Comparison of ENCODE assay signal across 8 cellular contexts in genomic region chr1:144932153-144932552, GRCh38.
DNase-seq lines count a peak whose midpoint lies in the region; ATAC-seq and TF ChIP-seq lines count a peak whose summit lies in the region.
"Not testable (repeated sequence)": the region's sequence is repeated elsewhere in the genome, so short reads cannot be mapped to it uniquely, and the experiment has no call there.

No MANE protein-coding gene starts in this region.

- H3K27me3 ChIP-seq in A673 (replicated peaks; ENCODE audit: insufficient read depth, low read depth, low read length, poor library complexity); GM23338 (ENCODE audit: insufficient read depth); adipocyte (replicated peaks; ENCODE audit: control insufficient read depth, insufficient read depth, low read length); neural progenitor cell: not testable (repeated sequence)

- not testable (repeated sequence) for H3K4me3 Mint-ChIP-seq in GM23338, neural progenitor cell

- H3K4me1 Mint-ChIP-seq in GM23338, neural progenitor cell: not testable (repeated sequence)

- H3K9ac ChIP-seq in adipocyte (ENCODE audit: low read length); neural progenitor cell: not testable (repeated sequence)

- H2AFZ ChIP-seq in GM23338; neural progenitor cell (replicated peaks): not testable (repeated sequence)

- H3F3A ChIP-seq in GM23338 (replicated peaks; ENCODE audit: low read depth); neural progenitor cell (ENCODE audit: low read depth): not testable (repeated sequence)

- H3K79me2 ChIP-seq in GM23338 (replicated peaks; ENCODE audit: insufficient read depth); neural progenitor cell (ENCODE audit: low read depth): not testable (repeated sequence)

- not testable (repeated sequence) for BruUV-seq in A673 (replicated peaks; lab: Mats Ljungman, UMichigan)

- not testable (repeated sequence) for TF ChIP-seq CTCF in A673 (conservative IDR thresholded peaks at IDR 0.05; ENCODE audit: low read depth, low read length); GM23338 (conservative IDR thresholded peaks at IDR 0.05; ENCODE audit: low read depth in 2 of 2); choroid plexus epithelial cell (conservative IDR thresholded peaks at IDR 0.05; ENCODE audit: low read depth, low read length); neural progenitor cell (IDR thresholded peaks at IDR 0.05)

- H3K4me2 ChIP-seq in GM23338, neural progenitor cell: not testable (repeated sequence)

- not testable (repeated sequence) for H4K20me1 ChIP-seq in GM23338 (replicated peaks; ENCODE audit: insufficient read depth); neural progenitor cell (ENCODE audit: low read depth)

- H3K4me1 ChIP-seq in A673 (ENCODE audit: insufficient read depth, low read length, poor library complexity, severe bottlenecking); GM23338 (ENCODE audit: insufficient read depth); adipocyte (ENCODE audit: control insufficient read depth, insufficient read depth, low read length); neural progenitor cell: not testable (repeated sequence)

- POLR2A ChIA-PET in A673 (lab: Charles Lee; ENCODE audit: low non-redundant PET): not testable (repeated sequence)

- CTCF ChIA-PET in A673 (lab: Charles Lee): not testable (repeated sequence)

- not testable (repeated sequence) for H3K27ac ChIP-seq in A673 (ENCODE audit: low read depth, low read length, poor library complexity, severe bottlenecking); GM23338 (ENCODE audit: low read depth); neural progenitor cell

- H3K9me3 Mint-ChIP-seq in GM23338, neural progenitor cell: not testable (repeated sequence)

- not testable (repeated sequence) for H3K4me3 ChIP-seq in A673 (ENCODE audit: low read depth, low read length, poor library complexity, severe bottlenecking); GM23338; adipocyte (ENCODE audit: low read length); choroid plexus epithelial cell (ENCODE audit: low read depth, low read length); neural progenitor cell

- ATAC-seq in GM23338: not testable (repeated sequence)

- not testable (repeated sequence) for H3K27ac Mint-ChIP-seq in GM23338, neural progenitor cell

- H3K36me3 Mint-ChIP-seq in GM23338 (ENCODE audit: low read depth); neural progenitor cell: not testable (repeated sequence)

- H3K9me2 ChIP-seq in GM23338 (ENCODE audit: insufficient read depth): not testable (repeated sequence)

- not testable (repeated sequence) for H3K36me3 ChIP-seq in A673 (ENCODE audit: insufficient read depth, low read length, poor library complexity, severe bottlenecking); GM23338 (ENCODE audit: insufficient read depth); adipocyte (ENCODE audit: control insufficient read depth, insufficient read depth, low read length, severe bottlenecking); neural progenitor cell

- H3K27me3 Mint-ChIP-seq in GM23338 (ENCODE audit: insufficient read depth, low read depth, poor library complexity); neural progenitor cell (ENCODE audit: insufficient read depth, low read depth): not testable (repeated sequence)

- DNase-seq in A673 (ENCODE audit: low spot score): peak; percentile 19
- peak; percentile 0 for DNase-seq in ELF-1 (ENCODE audit: low read depth, low spot score)
- DNase-seq in GM23338 (ENCODE audit: low spot score): peak; percentile 1
- DNase-seq in adipocyte (ENCODE audit: low read depth): peak; percentile 54
- DNase-seq in choroid plexus epithelial cell (ENCODE audit: low read depth): peak; percentile 3
- DNase-seq in fibroblast of gingiva (ENCODE audit: low read depth): peak; percentile 44
- DNase-seq in left kidney (ENCODE audit: low read depth, low spot score): peak; percentile 7
- peak; percentile 1 for DNase-seq in neural progenitor cell (ENCODE audit: low spot score)

- H3K9me3 ChIP-seq in A673 (ENCODE audit: low read depth, low read length, poor library complexity, severe bottlenecking); adipocyte (ENCODE audit: control insufficient read depth, low read length); neural progenitor cell (ENCODE audit: low read depth): not testable (repeated sequence)

- intact Hi-C loops in A673 (cut with micrococcal nuclease; ENCODE audit: unreplicated experiment): not testable (repeated sequence)

Comparison
In these comparisons a context has a peak if more than half of its experiments do, and no peak if none do; other contexts are left out.
1. DNase-seq: peak in every context shown above with its lines; median percentile 54 in adipocyte; 44 in fibroblast of gingiva; 19 in A673; 7 in left kidney; 3 in choroid plexus epithelial cell; 1 in GM23338; 1 in neural progenitor cell; 0 in ELF-1.